Comparison of ENCODE assay signal across 21 cellular contexts in the genomic region with DNA sequence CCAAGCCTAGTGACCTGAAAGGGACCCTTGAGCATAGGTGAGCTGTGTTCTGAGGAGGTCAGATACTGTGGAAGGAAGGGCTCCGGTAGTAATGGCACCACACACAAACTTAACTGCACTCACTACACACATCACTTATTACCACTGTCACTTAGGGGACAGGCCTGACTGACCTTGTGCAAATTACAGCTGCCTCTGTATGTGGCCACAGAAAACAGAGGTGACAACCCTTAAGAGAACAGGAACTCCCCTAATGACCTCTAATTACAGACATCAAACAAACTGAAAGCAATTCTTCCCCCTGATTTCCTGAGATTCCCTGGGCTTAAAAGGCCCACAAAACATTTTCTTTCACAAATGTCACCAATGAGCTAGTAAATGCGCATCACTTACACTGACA.
DNase-seq lines count a peak whose midpoint lies in the region; ATAC-seq and TF ChIP-seq lines count a peak whose summit lies in the region.
"Had no signal": no experiment of that assay in that cellular context is flagged by ENCODE, and none has a peak within 500 bp of the region (broad histone marks: within the 10 kb centered on the region; RNA-seq: fewer than 3 reads in every experiment).

No MANE protein-coding gene starts in this region.

- peak overlapping the region; percentile 65; the same call in 1 of the 2 replicates for H2BK120ac ChIP-seq in IMR-90 (ENCODE audit: low read depth, low read length)

- dilution Hi-C loops in IMR-90 (cut with HindIII; ENCODE audit: low sequenced_read_pairs, unreplicated experiment) = no loop called here

- peak overlapping the region; percentile 20; the same call in 1 of the 2 replicates for H3K23ac ChIP-seq in IMR-90 (ENCODE audit: low read depth, low read length)

- POLR2A ChIA-PET in IMR-90 (lab: Charles Lee; ENCODE audit: unreplicated experiment) = no interaction called here

- no peak overlapping the region for H3K4me3 ChIP-seq in IMR-90 (ENCODE audit: insufficient read depth, low read depth, low read length)
- H3K4me3 ChIP-seq: mucosa of descending colon had no signal

- peaks cover 14% of the 10 kb centered on the region for H3K9me1 ChIP-seq in IMR-90 (ENCODE audit: insufficient read depth, low read length)

- no peak overlapping the region for H2BK5ac ChIP-seq in IMR-90 (ENCODE audit: low read depth, low read length, poor library complexity, severe bottlenecking)

- no peak for TF ChIP-seq CTCF in natural killer cell (IDR thresholded peaks at IDR 0.05)
- TF ChIP-seq CTCF in IMR-90 (conservative IDR thresholded peaks at IDR 0.05; ENCODE audit: low read depth, low read length) = no peak

- no peaks in the 10 kb centered on the region for H3K79me1 ChIP-seq in IMR-90 (ENCODE audit: low read depth in 1 of 2, low read length in 2 of 2)

- WGBS in IMR-90 (ENCODE audit: extremely low coverage in 2 of 2, insufficient read length in 1 of 2), 2 experiments = no CpG with 5 or more reads among the region's 2 CpGs

- peak overlapping the region; percentile 58 for H3K4ac ChIP-seq in IMR-90 (ENCODE audit: low read depth, low read length)

- TF ChIP-seq POLR2A in IMR-90 (IDR thresholded peaks at IDR 0.05; ENCODE audit: low read depth, low read length) = no peak

- TF ChIP-seq RAD21 in IMR-90 (IDR thresholded peaks at IDR 0.05; ENCODE audit: low read length) = no peak

- H3K18ac ChIP-seq in IMR-90 (ENCODE audit: low read depth, low read length) = peak overlapping the region; percentile 73

- no peaks in the 10 kb centered on the region for H3K36me3 ChIP-seq in IMR-90 (ENCODE audit: control insufficient read depth, insufficient read depth, low read length)

- peaks cover 13% of the 10 kb centered on the region for H3K4me1 ChIP-seq in IMR-90 (ENCODE audit: control insufficient read depth, insufficient read depth, low read length)

- ATAC-seq in natural killer cell (peak in 2 of 3 donors; percentile 18 to 35), IMR-90 (ENCODE audit: low read depth) (no peak)
- ATAC-seq in natural killer cell treated with Interleukin-12 subunit alpha and Interleukin-12 subunit beta and Interleukin-15 and Interleukin-18, amount 100 ng/mL, for 72 hours = no peak
- ATAC-seq in stimulated activated effector memory CD8-positive, alpha-beta T cell treated with anti-CD3 and anti-CD28 coated beads, Interleukin-12 subunit alpha, Interleukin-12 subunit beta, amount 100 ng/mL, for 72 hours = peak; percentile 26
- ATAC-seq: activated naive CD4-positive, alpha-beta T cell treated with anti-CD3 and anti-CD28 coated beads, Interleukin-2, amount 50 U/mL, for 72 hours; activated T-cell treated with anti-CD3 and anti-CD28 coated beads, Interleukin-2, amount 50 U/mL, for 72 hours; HepG2; sciatic nerve had no signal

- no peaks in the 10 kb centered on the region for H3K27me3 ChIP-seq in IMR-90 (ENCODE audit: control insufficient read depth, insufficient read depth, low read length)

- no peak overlapping the region for H3K27ac ChIP-seq in IMR-90 (ENCODE audit: insufficient read depth, low read length)

- H3K27ac Mint-ChIP-seq in natural killer cell = no peak overlapping the region
- no peak overlapping the region for H3K27ac Mint-ChIP-seq in natural killer cell treated with Interleukin-12 subunit alpha and Interleukin-12 subunit beta and Interleukin-15 and Interleukin-18, amount 100 ng/mL, for 72 hours
- no peak overlapping the region for H3K27ac Mint-ChIP-seq in stimulated activated effector memory CD8-positive, alpha-beta T cell treated with anti-CD3 and anti-CD28 coated beads, Interleukin-12 subunit alpha, Interleukin-12 subunit beta, amount 100 ng/mL, for 72 hours
- H3K27ac Mint-ChIP-seq: activated B cell treated with CpG ODN at 0.5 μM for 24 hours; activated naive CD4-positive, alpha-beta T cell treated with anti-CD3 and anti-CD28 coated beads, Interleukin-2, amount 50 U/mL, for 72 hours; activated T-cell treated with anti-CD3 and anti-CD28 coated beads, Interleukin-2, amount 50 U/mL, for 72 hours; CD4-positive, CD25-positive, alpha-beta regulatory T cell; T-helper 2 cell treated with Interferon-gamma antibody and Interleukin-4, amounts not matched to agents 5 μg/mL and 100 μg/mL, for 36 hours had no signal

- no peaks in the 10 kb centered on the region for H4K20me1 ChIP-seq in IMR-90 (ENCODE audit: insufficient read depth, low read length)

- peak overlapping the region; percentile 71; the same call in 1 of the 2 replicates for H4K5ac ChIP-seq in IMR-90 (ENCODE audit: low read depth, low read length)

- intact Hi-C loops in natural killer cell (cut with micrococcal nuclease) (no loop called here), IMR-90 (cut with micrococcal nuclease) (loop anchor here (5.0 to 10.0 kb wide), 2 partner anchors 105 to 532 kb away; no protein-coding TSS in a partner anchor)

- H3K4me3 Mint-ChIP-seq in natural killer cell = no peak overlapping the region
- H3K4me3 Mint-ChIP-seq in natural killer cell treated with Interleukin-12 subunit alpha and Interleukin-12 subunit beta and Interleukin-15 and Interleukin-18, amount 100 ng/mL, for 72 hours = no peak overlapping the region
- H3K4me3 Mint-ChIP-seq in stimulated activated effector memory CD8-positive, alpha-beta T cell treated with anti-CD3 and anti-CD28 coated beads, Interleukin-12 subunit alpha, Interleukin-12 subunit beta, amount 100 ng/mL, for 72 hours = no peak overlapping the region
- H3K4me3 Mint-ChIP-seq: activated B cell treated with CpG ODN at 0.5 μM for 24 hours; activated T-cell treated with anti-CD3 and anti-CD28 coated beads, Interleukin-2, amount 50 U/mL, for 72 hours; CD4-positive, CD25-positive, alpha-beta regulatory T cell; T-helper 2 cell treated with Interferon-gamma antibody and Interleukin-4, amounts not matched to agents 5 μg/mL and 100 μg/mL, for 36 hours had no signal

- H3K9me3 Mint-ChIP-seq in natural killer cell = peaks cover 10 to 11% of the 10 kb centered on the region in 2 donors
- H3K9me3 Mint-ChIP-seq in natural killer cell treated with Interleukin-12 subunit alpha and Interleukin-12 subunit beta and Interleukin-15 and Interleukin-18, amount 100 ng/mL, for 72 hours = peaks cover 15% of the 10 kb centered on the region
- peaks cover 8% of the 10 kb centered on the region for H3K9me3 Mint-ChIP-seq in stimulated activated effector memory CD8-positive, alpha-beta T cell treated with anti-CD3 and anti-CD28 coated beads, Interleukin-12 subunit alpha, Interleukin-12 subunit beta, amount 100 ng/mL, for 72 hours
- H3K9me3 Mint-ChIP-seq: activated B cell treated with CpG ODN at 0.5 μM for 24 hours; T-helper 2 cell treated with Interferon-gamma antibody and Interleukin-4, amounts not matched to agents 5 μg/mL and 100 μg/mL, for 36 hours had no signal

- no peak overlapping the region for H3K56ac ChIP-seq in IMR-90 (ENCODE audit: extremely low read depth, insufficient read depth, low read length)

- no peaks in the 10 kb centered on the region for H3K27me3 Mint-ChIP-seq in natural killer cell (ENCODE audit: low read depth in 2 of 2)
- H3K27me3 Mint-ChIP-seq in natural killer cell treated with Interleukin-12 subunit alpha and Interleukin-12 subunit beta and Interleukin-15 and Interleukin-18, amount 100 ng/mL, for 72 hours = no peaks in the 10 kb centered on the region
- H3K27me3 Mint-ChIP-seq: activated B cell treated with CpG ODN at 0.5 μM for 24 hours; CD4-positive, CD25-positive, alpha-beta regulatory T cell had no signal

- H2AK9ac ChIP-seq in IMR-90 (replicated peaks; ENCODE audit: low read depth, low read length, poor library complexity) = no peak overlapping the region

- peak overlapping the region; percentile 60 to 65; a peak in 3 of 4 replicates for H4K8ac ChIP-seq in IMR-90 (ENCODE audit: low read depth in 2 of 2, low read length in 2 of 2)

- H3K9ac ChIP-seq in IMR-90 (ENCODE audit: low read depth, low read length) = no peak overlapping the region

- H3K4me2 ChIP-seq in IMR-90 (ENCODE audit: low read depth, low read length) = no peak overlapping the region

- DNase-seq in natural killer cell (no peak), IMR-90 (no peak), cerebellar cortex (ENCODE audit: low spot score) (peak; percentile 51), middle frontal gyrus (ENCODE audit: extremely low spot score, low spot score) (no peak), H4 (ENCODE audit: low spot score) (no peak), UCSD-AML1 (lab: John Stamatoyannopoulos, UW; ENCODE audit: unreplicated experiment) (no peak)
- no peak for DNase-seq in natural killer cell treated with Interleukin-12 subunit alpha and Interleukin-12 subunit beta and Interleukin-15 and Interleukin-18, amount 100 ng/mL, for 72 hours (ENCODE audit: low spot score)
- DNase-seq in stimulated activated effector memory CD8-positive, alpha-beta T cell treated with anti-CD3 and anti-CD28 coated beads, Interleukin-12 subunit alpha, Interleukin-12 subunit beta, amount 100 ng/mL, for 72 hours (ENCODE audit: low spot score in 2 of 2) = no peak
- DNase-seq: activated B cell treated with CpG ODN at 0.5 μM for 24 hours; activated CD8-positive, alpha-beta memory T cell treated with anti-CD3 and anti-CD28 coated beads for 24 hours; activated T-cell treated with anti-CD3 and anti-CD28 coated beads, Interleukin-2, amount 50 U/mL, for 72 hours; CD4-positive, CD25-positive, alpha-beta regulatory T cell; DMS153; mucosa of descending colon; NCI-H1930; NCI-H510A treated with DMSO at 0.1 percent for 48 hours; SHP77 treated with DMSO at 0.1 percent for 48 hours had no signal

- H3K4me1 Mint-ChIP-seq in natural killer cell = no peaks in the 10 kb centered on the region
- H3K4me1 Mint-ChIP-seq in natural killer cell treated with Interleukin-12 subunit alpha and Interleukin-12 subunit beta and Interleukin-15 and Interleukin-18, amount 100 ng/mL, for 72 hours (ENCODE audit: low read depth in 2 of 2) = no peaks in the 10 kb centered on the region
- no peaks in the 10 kb centered on the region for H3K4me1 Mint-ChIP-seq in stimulated activated effector memory CD8-positive, alpha-beta T cell treated with anti-CD3 and anti-CD28 coated beads, Interleukin-12 subunit alpha, Interleukin-12 subunit beta, amount 100 ng/mL, for 72 hours
- H3K4me1 Mint-ChIP-seq: activated B cell treated with CpG ODN at 0.5 μM for 24 hours; CD4-positive, CD25-positive, alpha-beta regulatory T cell had no signal

- peak overlapping the region; percentile 87; the same call in 1 of the 2 replicates for H2AK5ac ChIP-seq in IMR-90 (ENCODE audit: low read depth, low read length)

- H2BK15ac ChIP-seq in IMR-90 (ENCODE audit: low read depth, low read length) = peak overlapping the region; percentile 88; the same call in 1 of the 3 replicates

- CTCF ChIA-PET in IMR-90 (lab: Yijun Ruan, JAX) = interaction anchor here (0.6 kb wide), 1 partner anchor 22 kb away, joined by 4 read pairs; no protein-coding TSS in a partner anchor

- peak overlapping the region; percentile 43 for H3K14ac ChIP-seq in IMR-90 (replicated peaks; ENCODE audit: low read depth, low read length)

- H2BK20ac ChIP-seq in IMR-90 (ENCODE audit: low read depth, low read length) = peak overlapping the region; percentile 33

- peak overlapping the region; percentile 16 for H2AFZ ChIP-seq in IMR-90 (replicated peaks; ENCODE audit: low read length, poor library complexity)

- H3K36me3 Mint-ChIP-seq in natural killer cell = no peaks in the 10 kb centered on the region
- H3K36me3 Mint-ChIP-seq in natural killer cell treated with Interleukin-12 subunit alpha and Interleukin-12 subunit beta and Interleukin-15 and Interleukin-18, amount 100 ng/mL, for 72 hours = no peaks in the 10 kb centered on the region
- H3K36me3 Mint-ChIP-seq in stimulated activated effector memory CD8-positive, alpha-beta T cell treated with anti-CD3 and anti-CD28 coated beads, Interleukin-12 subunit alpha, Interleukin-12 subunit beta, amount 100 ng/mL, for 72 hours = no peaks in the 10 kb centered on the region
- H3K36me3 Mint-ChIP-seq: activated naive CD4-positive, alpha-beta T cell treated with anti-CD3 and anti-CD28 coated beads, Interleukin-2, amount 50 U/mL, for 72 hours; CD4-positive, CD25-positive, alpha-beta regulatory T cell had no signal

- in situ Hi-C loops in IMR-90 (cut with MboI; ENCODE audit: low sequenced_read_pairs) = loop anchor here (25.0 kb wide), 2 partner anchors 335 to 1110 kb away; no protein-coding TSS in a partner anchor

- peak overlapping the region; percentile 56 for H4K91ac ChIP-seq in IMR-90 (ENCODE audit: insufficient read depth, low read depth, low read length)

- BruUV-seq in IMR-90 (replicated peaks; lab: Mats Ljungman, UMichigan) = no TSS peak

- H3K9me3 ChIP-seq in IMR-90 (ENCODE audit: control insufficient read depth, insufficient read depth, low read length) = no peaks in the 10 kb centered on the region
- H3K9me3 ChIP-seq: mucosa of descending colon had no signal

Comparison
In these comparisons a context has a peak if more than half of its experiments do, and no peak if none do; other contexts are left out.
1. ATAC-seq: peak in natural killer cell (2 of 3) and stimulated activated effector memory CD8-positive, alpha-beta T cell treated with anti-CD3 and anti-CD28 coated beads, Interleukin-12 subunit alpha, Interleukin-12 subunit beta, amount 100 ng/mL, for 72 hours (single experiment); none in natural killer cell treated with Interleukin-12 subunit alpha and Interleukin-12 subunit beta and Interleukin-15 and Interleukin-18, amount 100 ng/mL, for 72 hours (0 of 2) and IMR-90 (single experiment).